8 cellular contexts compared by ENCODE assay signal in genomic region chr3:63910873-63911272, GRCh38. TPM values are rescaled to one million over a fixed set of nuclear protein-coding genes. Genes with fewer than 3 reads are reported as not detected.
DNase-seq lines count a peak whose midpoint lies in the region; ATAC-seq and TF ChIP-seq lines count a peak whose summit lies in the region.

No MANE protein-coding gene starts in this region.

- peak overlapping the region; percentile 58; the same call in 1 of the 2 replicates for H3K9ac ChIP-seq in ES-I3 (ENCODE audit: low read depth, low read length)

- H3K27ac ChIP-seq in dorsolateral prefrontal cortex = peak overlapping the region in 15 of 59 donors; percentile 5 to 97 (median 92)
- peak overlapping the region; percentile 98 for H3K27ac ChIP-seq in neutrophil

- H3K4me3 ChIP-seq in dorsolateral prefrontal cortex (peak overlapping the region in 43 of 59 donors; percentile 54 to 94 (median 87)), neutrophil (ENCODE audit: low read depth in 1 of 2, low read length in 1 of 2) (peak overlapping the region; percentile 65 to 80)

- H3K27me3 ChIP-seq in dorsolateral prefrontal cortex (no peaks in the 10 kb centered on the region), neutrophil (no peaks in the 10 kb centered on the region)

- H3K36me3 ChIP-seq in ES-I3 (ENCODE audit: insufficient read depth, low read length) (no peaks in the 10 kb centered on the region), neutrophil (peaks cover 11% of the 10 kb centered on the region)

- intact Hi-C loops in dorsolateral prefrontal cortex (cut with DNase I) = loop anchor here (5.0 to 10.0 kb wide), 4 partner anchors 46 to 84 kb away; partner anchors contain the start of genes ATXN7 (in 1 of the 2) and THOC7 (in 1 of the 2)

- ATAC-seq in HG02588 (IDR thresholded peaks at IDR 0.05; ENCODE audit: unreplicated experiment) (no peak), GM18907 (IDR thresholded peaks at IDR 0.05; ENCODE audit: unreplicated experiment) (no peak)

- peaks cover 17% of the 10 kb centered on the region; the same call in 1 of the 2 replicates for H3K4me1 ChIP-seq in ES-I3 (ENCODE audit: insufficient read depth, low read length)
- peaks cover 40 to 48% of the 10 kb centered on the region in 2 experiments for H3K4me1 ChIP-seq in neutrophil (ENCODE audit: control insufficient read depth in 1 of 2, insufficient read depth in 1 of 2, low read depth in 1 of 2, low read length in 1 of 2)

- no peak for TF ChIP-seq CTCF in dorsolateral prefrontal cortex (IDR thresholded peaks at IDR 0.05 in 54 of 56, conservative IDR thresholded peaks at IDR 0.05 in 2 of 56; ENCODE audit: low read depth in 1 of 56, partially characterized antibody in 56 of 56)
- no peak for TF ChIP-seq CTCF in neutrophil (IDR thresholded peaks at IDR 0.05)

- no peaks in the 10 kb centered on the region for H3K9me3 ChIP-seq in ES-I3 (ENCODE audit: control insufficient read depth, insufficient read depth, low read length)
- no peaks in the 10 kb centered on the region for H3K9me3 ChIP-seq in neutrophil

- DNase-seq in M059J (ENCODE audit: low read depth) = peak; percentile 14
- DNase-seq in dorsolateral prefrontal cortex = no peak
- no peak for DNase-seq in NCI-H226
- no peak for DNase-seq in NK-92 treated with Interleukin-12 subunit alpha and Interleukin-12 subunit beta, amount 100 ng/mL, for 24 hours (lab: John Stamatoyannopoulos, UW)

RNA-seq across cellular contexts. Expression of gene SCAANT1, which starts 1.3 kb away (rescaled TPM):
- total RNA-seq in M059J (2014; rRNA removed; shearing (Covaris generic)) = not detected in 2 replicates
- 1 to 10 TPM in 2 of 120 experiments, not detected in 118; 3.2 to 4.6 TPM for total RNA-seq in dorsolateral prefrontal cortex

RNA-seq across cellular contexts. Expression of gene ATXN7, which starts 47.2 kb away (rescaled TPM):
- 3.2 and 5.4 TPM in 2 replicates for total RNA-seq in M059J (2014; rRNA removed; shearing (Covaris generic))
- total RNA-seq in dorsolateral prefrontal cortex = 10 to 100 TPM; 31.6 to 64.8 (median 43.4) TPM

RNA-seq across cellular contexts. Expression of gene THOC7, which starts 47.3 kb away (rescaled TPM):
- total RNA-seq in M059J (2014; rRNA removed; shearing (Covaris generic)) = 43.6 and 61.4 TPM in 2 replicates
- 10 to 100 TPM; 40.8 to 97.3 (median 68.6) TPM for total RNA-seq in dorsolateral prefrontal cortex
